ENCODE assay signal across 28 cellular contexts in genomic region chr4:151728679-151729078, GRCh38.
"Had no signal": no experiment of that assay in that cellular context is flagged by ENCODE, and none has a peak within 500 bp of the region (broad histone marks: within the 10 kb centered on the region; RNA-seq: fewer than 3 reads in every experiment).

No MANE protein-coding gene starts in this region.

- H3K4me2 ChIP-seq: neural progenitor cell, smooth muscle cell had no signal

- H2AFZ ChIP-seq: neural progenitor cell had no signal

- H3K36me3 ChIP-seq: left lung, lower lobe of right lung, neural progenitor cell, neutrophil, ovary, right atrium auricular region, right lobe of liver, tibial nerve, uterus had no signal

- H3K27me3 Mint-ChIP-seq: naive B cell; progenitor cell of endocrine pancreas; stimulated activated memory B cell treated with anti-CD40 and anti-IgM and Interleukin-4, amounts not matched to agents 10 μg/mL and 1 μg/mL and 100 μg/mL, for 72 hours; stimulated activated naive CD8-positive, alpha-beta T cell treated with anti-CD3 and anti-CD28 coated beads, Interleukin-15, amount 100 ng/mL, for 72 hours; type B pancreatic cell had no signal

- H3K27ac ChIP-seq: left lung, lower lobe of right lung, neural progenitor cell, neutrophil, ovary, right atrium auricular region, right lobe of liver, tibial nerve, uterus had no signal

- H3K9me3 ChIP-seq: left lung, lower lobe of right lung, neutrophil, ovary, right atrium auricular region, right lobe of liver, tibial nerve, uterus had no signal

- H3K27ac Mint-ChIP-seq: natural killer cell; neural progenitor cell; progenitor cell of endocrine pancreas; stimulated activated memory B cell treated with anti-CD40 and anti-IgM and Interleukin-4, amounts not matched to agents 10 μg/mL and 1 μg/mL and 100 μg/mL, for 72 hours; type B pancreatic cell had no signal

- H3K4me3 ChIP-seq: left lung, lower lobe of right lung, neural progenitor cell, ovary, right atrium auricular region, right lobe of liver, smooth muscle cell, tibial nerve, uterus had no signal

- H3K36me3 Mint-ChIP-seq: natural killer cell had no signal

- DNase-seq: kidney; left colon; left lung; lower lobe of right lung; mesendoderm; naive B cell; natural killer cell; nephron progenitor cell; occipital lobe; ovary; right lobe of liver; stimulated activated CD4-positive, alpha-beta T cell treated with anti-CD3 and anti-CD28 coated beads, Interleukin-1b, Interleukin-23, amount 100 ng/mL, for 48 hours; stimulated activated CD4-positive, alpha-beta T cell treated with anti-CD3 and anti-CD28 coated beads, Interleukin-2, amount 100 ng/mL, for 48 hours; stimulated activated CD4-positive, alpha-beta T cell treated with anti-CD3 and anti-CD28 coated beads, Interleukin-4, amount 100 ng/mL, for 4 hours; stimulated activated CD8-positive, alpha-beta memory T cell treated with anti-CD3 and anti-CD28 coated beads, Interleukin-4, amount 100 ng/mL, for 48 hours; stimulated activated naive CD4-positive, alpha-beta T cell treated with Interleukin-2 at 50 U/mL for 16 hours; stimulated activated naive CD8-positive, alpha-beta T cell treated with anti-CD3 and anti-CD28 coated beads, Interleukin-15, amount 100 ng/mL, for 72 hours; substantia nigra; uterus had no signal

- H3K4me3 Mint-ChIP-seq: mesothelial cell of epicardium; naive B cell; natural killer cell; nephron progenitor cell; neural progenitor cell; stimulated activated memory B cell treated with anti-CD40 and anti-IgM and Interleukin-4, amounts not matched to agents 10 μg/mL and 1 μg/mL and 100 μg/mL, for 72 hours; stimulated activated naive CD8-positive, alpha-beta T cell treated with anti-CD3 and anti-CD28 coated beads, Interleukin-15, amount 100 ng/mL, for 72 hours; type B pancreatic cell had no signal

- ATAC-seq: left colon; left lung; lower lobe of right lung; natural killer cell; right lobe of liver; stimulated activated memory B cell treated with anti-CD40 and anti-IgM and Interleukin-4, amounts not matched to agents 10 μg/mL and 1 μg/mL and 100 μg/mL, for 72 hours; stimulated activated naive CD8-positive, alpha-beta T cell treated with anti-CD3 and anti-CD28 coated beads, Interleukin-15, amount 100 ng/mL, for 72 hours had no signal

- H3K4me1 ChIP-seq: left lung, lower lobe of right lung, neural progenitor cell, right atrium auricular region, right lobe of liver, uterus had no signal

- H3K27me3 ChIP-seq: left lung, neural progenitor cell, neutrophil, ovary, right atrium auricular region, right lobe of liver, tibial nerve, uterus had no signal

- H3K4me1 Mint-ChIP-seq: neural progenitor cell had no signal

- H3K9me3 Mint-ChIP-seq: naive B cell; natural killer cell; stimulated activated memory B cell treated with anti-CD40 and anti-IgM and Interleukin-4, amounts not matched to agents 10 μg/mL and 1 μg/mL and 100 μg/mL, for 72 hours; stimulated activated naive CD8-positive, alpha-beta T cell treated with anti-CD3 and anti-CD28 coated beads, Interleukin-15, amount 100 ng/mL, for 72 hours had no signal

- H3K9ac ChIP-seq: neural progenitor cell had no signal
